Comparison of ENCODE assay signal across 8 cellular contexts in genomic region chr12:53061404-53062010, GRCh38. TPM values are rescaled to one million over a fixed set of nuclear protein-coding genes. Genes with fewer than 3 reads are reported as not detected.
DNase-seq lines count a peak whose midpoint lies in the region; ATAC-seq and TF ChIP-seq lines count a peak whose summit lies in the region.

No MANE protein-coding gene starts in this region.

- in situ Hi-C loops in gastrocnemius medialis (cut with MboI; ENCODE audit: low sequenced_read_pairs in 4 of 4): loop anchor here in 2 of 4 donors (10.0 to 25.0 kb wide), 2 partner anchors 123 to 126 kb away; partner anchors contain the start of genes CSAD (in 2 of the 2) and ZNF740 (in 2 of the 2)

- H3K9me3 ChIP-seq in endodermal cell (ENCODE audit: control insufficient read depth, low read length): no peaks in the 10 kb centered on the region
- no peaks in the 10 kb centered on the region for H3K9me3 ChIP-seq in gastrocnemius medialis
- no peaks in the 10 kb centered on the region for H3K9me3 ChIP-seq in CD8-positive, alpha-beta memory T cell (ENCODE audit: low read length)

- H3K9me3 Mint-ChIP-seq in endodermal cell: no peaks in the 10 kb centered on the region
- no peaks in the 10 kb centered on the region for H3K9me3 Mint-ChIP-seq in CD8-positive, alpha-beta memory T cell

- TF ChIP-seq POLR2A in gastrocnemius medialis (IDR thresholded peaks at IDR 0.05): no peak

- CTCF ChIA-PET in CD8-positive, alpha-beta memory T cell (lab: Charles Lee): interaction anchor here (1.1 to 10.9 kb wide), 5 partner anchors 10 to 284 kb away, joined by 3 to 243 read pairs (median 6); partner anchors contain the start of genes IGFBP6 and SOAT2

- peaks cover 16% of the 10 kb centered on the region for H3K27me3 Mint-ChIP-seq in endodermal cell (ENCODE audit: insufficient read depth)
- H3K27me3 Mint-ChIP-seq in CD8-positive, alpha-beta memory T cell: no peaks in the 10 kb centered on the region

- peaks cover 9% of the 10 kb centered on the region for H3K4me1 Mint-ChIP-seq in endodermal cell
- peaks cover 8 to 13% (median 10%) of the 10 kb centered on the region in 3 donors for H3K4me1 Mint-ChIP-seq in CD8-positive, alpha-beta memory T cell

- H3K4me3 Mint-ChIP-seq in endodermal cell: no peak overlapping the region
- peak overlapping the region in 1 of 7 donors; percentile 44 for H3K4me3 Mint-ChIP-seq in CD8-positive, alpha-beta memory T cell

- H3K36me3 ChIP-seq in H7 (replicated peaks; ENCODE audit: control insufficient read depth, insufficient read depth, low read length) (peaks cover 1% of the 10 kb centered on the region), endodermal cell (ENCODE audit: control insufficient read depth, insufficient read depth, low read length) (peaks cover 10% of the 10 kb centered on the region), gastrocnemius medialis (peaks cover 0 to 72% of the 10 kb centered on the region in 2 donors)
- peaks cover 17% of the 10 kb centered on the region for H3K36me3 ChIP-seq in CD8-positive, alpha-beta memory T cell (ENCODE audit: insufficient read depth, low read length)

- no peak overlapping the region for H3K9ac ChIP-seq in endodermal cell (ENCODE audit: extremely low read depth, low read length, poor library complexity, severe bottlenecking)

- H3K27me3 ChIP-seq in H7 (ENCODE audit: control insufficient read depth, insufficient read depth, low read length): peaks cover 2% of the 10 kb centered on the region; the same call in 1 of the 2 replicates
- H3K27me3 ChIP-seq in endodermal cell (ENCODE audit: control insufficient read depth, insufficient read depth, low read length, poor library complexity, severe bottlenecking): no peaks in the 10 kb centered on the region
- H3K27me3 ChIP-seq in gastrocnemius medialis: no peaks in the 10 kb centered on the region
- H3K27me3 ChIP-seq in CD8-positive, alpha-beta memory T cell (ENCODE audit: insufficient read depth, low read length, poor library complexity, severe bottlenecking): no peaks in the 10 kb centered on the region

- POLR2A ChIA-PET in CD8-positive, alpha-beta memory T cell (lab: Charles Lee): interaction anchor here (1.3 to 2.1 kb wide), 2 partner anchors 14 to 17 kb away, joined by 6 to 8 read pairs; partner anchors contain the start of gene SPRYD3

- TF ChIP-seq CTCF in endodermal cell (conservative IDR thresholded peaks at IDR 0.05) (peak; percentile 66), gastrocnemius medialis (IDR thresholded peaks at IDR 0.05 in 4 of 5, conservative IDR thresholded peaks at IDR 0.05 in 1 of 5) (no peak)

- ATAC-seq in gastrocnemius medialis (no peak), GM21576 (IDR thresholded peaks at IDR 0.05; ENCODE audit: unreplicated experiment) (no peak), GM18858 (IDR thresholded peaks at IDR 0.05; ENCODE audit: unreplicated experiment) (no peak)

- no peak overlapping the region for H3K4me3 ChIP-seq in H7 (ENCODE audit: insufficient read depth, low read depth, low read length)
- no peak overlapping the region for H3K4me3 ChIP-seq in endodermal cell (ENCODE audit: low read length)
- H3K4me3 ChIP-seq in gastrocnemius medialis: no peak overlapping the region
- no peak overlapping the region for H3K4me3 ChIP-seq in CD8-positive, alpha-beta memory T cell (ENCODE audit: low read length)

- intact Hi-C loops in gastrocnemius medialis (cut with DNase I; ENCODE audit: low total_unique reads): no loop called here

- H3K27ac ChIP-seq in endodermal cell (ENCODE audit: low read depth, low read length): no peak overlapping the region
- H3K27ac ChIP-seq in gastrocnemius medialis: peak overlapping the region; percentile 71 to 74 (median 74)
- H3K27ac ChIP-seq in CD8-positive, alpha-beta memory T cell (ENCODE audit: low read depth, low read length): no peak overlapping the region

- peaks cover 21% of the 10 kb centered on the region for H3K36me3 Mint-ChIP-seq in endodermal cell (ENCODE audit: low read depth)
- H3K36me3 Mint-ChIP-seq in CD8-positive, alpha-beta memory T cell: peaks cover 4 to 35% (median 4%) of the 10 kb centered on the region in 3 donors

- H3K4me1 ChIP-seq in endodermal cell (ENCODE audit: control insufficient read depth, insufficient read depth, low read length) (no peaks in the 10 kb centered on the region), gastrocnemius medialis (peaks cover 33 to 55% of the 10 kb centered on the region in 2 donors)
- H3K4me1 ChIP-seq in CD8-positive, alpha-beta memory T cell (ENCODE audit: insufficient read depth, low read length): peaks cover 7% of the 10 kb centered on the region

- peak overlapping the region; percentile 61 for H3K27ac Mint-ChIP-seq in endodermal cell
- peak overlapping the region in 2 of 8 donors; percentile 23 to 80 for H3K27ac Mint-ChIP-seq in CD8-positive, alpha-beta memory T cell

- 90 to 93% methylated on average over 3 to 5 of the region's 5 CpGs for WGBS in endodermal cell (ENCODE audit: insufficient coverage in 1 of 2, insufficient read length in 1 of 2), 2 experiments

- peak; percentile 88 for DNase-seq in H7
- DNase-seq in NCI-H460 (ENCODE audit: extremely low read depth, low read depth): peak; percentile 19
- peak; percentile 86 for DNase-seq in endodermal cell
- DNase-seq in gastrocnemius medialis: peak in 1 of 2 donors; percentile 18
- no peak for DNase-seq in CD8-positive, alpha-beta memory T cell
- no peak for DNase-seq in NCI-H526 treated with DMSO at 0.1 percent for 48 hours (lab: John Stamatoyannopoulos, UW)

RNA-seq across cellular contexts. Expression of gene TNS2, which starts 11.6 kb away (rescaled TPM):
- total RNA-seq in H7 (2014; rRNA removed; shearing (Covaris generic)): 7.6 and 8.7 TPM in 2 replicates
- 12.1 and 16.9 TPM in 2 replicates for total RNA-seq in NCI-H460 (2014; rRNA removed; shearing (Covaris generic))
- polyA plus RNA-seq in NCI-H460 (2014; cell fraction: nucleus; rRNA removed): 76.3 TPM in 2 replicates
- 10 to 100 TPM; 10.2 to 12.6 TPM for total RNA-seq in endodermal cell
- 9.5 TPM for polyA plus RNA-seq in endodermal cell (2013, experiment 1 of 2)
- 9.6 TPM for polyA plus RNA-seq in endodermal cell (2013, experiment 2 of 2)
- 100 to 1,000 TPM in 1 of 4 donors, 10 to 100 TPM in 3; 74.4 to 114 (median 91.9) TPM for total RNA-seq in gastrocnemius medialis
- 1 to 10 TPM; 2.1 to 5.6 TPM for total RNA-seq in CD8-positive, alpha-beta memory T cell
- polyA plus RNA-seq in CD8-positive, alpha-beta memory T cell: 0.35 TPM

RNA-seq across cellular contexts. Expression of gene SPRYD3, which starts 17.7 kb away (rescaled TPM):
- total RNA-seq in H7 (2014; rRNA removed; shearing (Covaris generic)): 8.3 and 8.7 TPM in 2 replicates
- total RNA-seq in NCI-H460 (2014; rRNA removed; shearing (Covaris generic)): 24.4 and 28.5 TPM in 2 replicates
- polyA plus RNA-seq in NCI-H460 (2014; cell fraction: nucleus; rRNA removed): 13.7 and 25.6 TPM in 2 replicates
- total RNA-seq in endodermal cell (10 to 100 TPM; 13.0 to 18.4 TPM), gastrocnemius medialis (10 to 100 TPM; 15.9 to 29.5 (median 25.5) TPM)
- 6.8 TPM for polyA plus RNA-seq in endodermal cell (2013, experiment 1 of 2)
- polyA plus RNA-seq in endodermal cell (2013, experiment 2 of 2): 7.2 TPM
- total RNA-seq in CD8-positive, alpha-beta memory T cell: 10 to 100 TPM; 40.1 to 43.3 TPM
- polyA plus RNA-seq in CD8-positive, alpha-beta memory T cell: 63.0 TPM

RNA-seq across cellular contexts. Expression of gene IGFBP6, which starts 36.0 kb away (rescaled TPM):
- total RNA-seq in H7 (2014; rRNA removed; shearing (Covaris generic)): 10.8 and 17.5 TPM in 2 replicates
- 53.1 and 54.9 TPM in 2 replicates for total RNA-seq in NCI-H460 (2014; rRNA removed; shearing (Covaris generic))
- 35.8 and 72.1 TPM in 2 replicates for polyA plus RNA-seq in NCI-H460 (2014; cell fraction: nucleus; rRNA removed)
- total RNA-seq in endodermal cell (10 to 100 TPM; 21.7 to 48.4 TPM), gastrocnemius medialis (100 to 1,000 TPM in 1 of 4 donors, 10 to 100 TPM in 3; 67.3 to 143 (median 77.4) TPM)
- polyA plus RNA-seq in endodermal cell (2013, experiment 1 of 2): 13.5 TPM
- 23.1 TPM for polyA plus RNA-seq in endodermal cell (2013, experiment 2 of 2)
- total RNA-seq in CD8-positive, alpha-beta memory T cell: 1 to 10 TPM; 1.5 to 1.6 TPM
- 8.9 TPM for polyA plus RNA-seq in CD8-positive, alpha-beta memory T cell

RNA-seq across cellular contexts. Expression of gene SOAT2, which starts 41.8 kb away (rescaled TPM):
- total RNA-seq in H7 (2014; rRNA removed; shearing (Covaris generic)): not detected in 2 replicates
- not detected in 2 replicates for total RNA-seq in NCI-H460 (2014; rRNA removed; shearing (Covaris generic))
- polyA plus RNA-seq in NCI-H460 (2014; cell fraction: nucleus; rRNA removed): not detected in 2 replicates
- total RNA-seq in endodermal cell: under 1 TPM; 0.46 to 0.71 TPM
- 0.28 TPM for polyA plus RNA-seq in endodermal cell (2013, experiment 1 of 2)
- polyA plus RNA-seq in endodermal cell (2013, experiment 2 of 2): 0.21 TPM
- total RNA-seq in gastrocnemius medialis: not detected
- under 1 TPM; 0.48 to 1.00 TPM for total RNA-seq in CD8-positive, alpha-beta memory T cell
- 0.76 TPM for polyA plus RNA-seq in CD8-positive, alpha-beta memory T cell

RNA-seq across cellular contexts. Expression of gene EIF4B, which starts 55.3 kb away (rescaled TPM):
- 581 and 770 TPM in 2 replicates for total RNA-seq in H7 (2014; rRNA removed; shearing (Covaris generic))
- total RNA-seq in NCI-H460 (2014; rRNA removed; shearing (Covaris generic)): 827 and 879 TPM in 2 replicates
- 343 and 434 TPM in 2 replicates for polyA plus RNA-seq in NCI-H460 (2014; cell fraction: nucleus; rRNA removed)
- 100 to 1,000 TPM; 596 to 655 TPM for total RNA-seq in endodermal cell
- polyA plus RNA-seq in endodermal cell (2013, experiment 1 of 2): 388 TPM
- 341 TPM for polyA plus RNA-seq in endodermal cell (2013, experiment 2 of 2)
- 100 to 1,000 TPM; 667 to 821 (median 740) TPM for total RNA-seq in gastrocnemius medialis
- total RNA-seq in CD8-positive, alpha-beta memory T cell: 100 to 1,000 TPM; 644 to 660 TPM
- 114 TPM for polyA plus RNA-seq in CD8-positive, alpha-beta memory T cell

Comparison
In these comparisons a context has a peak if more than half of its experiments do, and no peak if none do; other contexts are left out.
1. DNase-seq: peak in H7 (single experiment), NCI-H460 (single experiment) and endodermal cell (single experiment); none in CD8-positive, alpha-beta memory T cell (0 of 5) and NCI-H526 treated with DMSO at 0.1 percent for 48 hours (single experiment).
2. H3K27ac ChIP-seq: peak in gastrocnemius medialis (4 of 4); none in endodermal cell (single experiment) and CD8-positive, alpha-beta memory T cell (single experiment).